In the genomic region with DNA sequence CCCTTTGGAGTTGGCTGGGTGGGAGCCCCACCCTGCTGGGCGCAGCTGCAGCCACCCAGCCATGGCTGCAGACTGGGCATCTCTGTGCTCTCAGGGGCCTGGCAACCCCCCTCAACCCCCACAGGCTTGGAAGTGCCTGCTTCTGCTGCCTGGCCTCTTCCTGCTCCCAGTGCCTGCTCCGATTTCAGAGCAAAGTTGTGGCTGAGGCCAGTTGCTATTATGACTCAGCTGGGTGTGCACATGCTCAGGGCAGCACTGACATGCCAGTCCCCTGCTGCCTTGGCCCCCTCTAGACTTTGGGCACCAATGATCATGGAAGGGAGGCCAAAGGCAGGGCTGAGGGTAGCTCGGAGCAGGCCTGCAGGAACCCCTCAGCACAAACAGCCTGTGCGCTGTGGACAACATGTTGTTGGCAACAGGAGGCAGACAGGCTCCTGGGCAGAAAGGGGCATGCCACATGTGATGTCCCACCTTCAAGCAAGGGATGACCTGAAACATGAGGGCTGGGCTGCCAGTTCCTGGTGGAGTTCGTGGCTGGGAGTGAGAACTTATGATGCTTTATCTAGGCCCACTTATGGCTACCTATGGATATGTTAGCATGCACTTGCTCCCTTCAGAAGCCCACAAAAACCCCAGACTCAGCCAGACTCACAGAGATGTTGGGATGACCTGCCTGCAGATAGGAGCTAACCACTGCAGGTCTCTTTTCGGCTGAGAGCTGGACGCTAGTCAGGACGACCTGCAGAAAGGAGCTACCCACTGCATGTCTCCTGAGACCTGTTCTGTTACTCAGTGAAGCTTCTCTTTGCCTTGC, we compare ENCODE assay signal across 25 cellular contexts.
DNase-seq lines count a peak whose midpoint lies in the region; ATAC-seq and TF ChIP-seq lines count a peak whose summit lies in the region.
"Had no signal": no experiment of that assay in that cellular context is flagged by ENCODE, and none has a peak within 500 bp of the region (broad histone marks: within the 10 kb centered on the region; RNA-seq: fewer than 3 reads in every experiment).

No MANE protein-coding gene starts in this region.

- no peak overlapping the region for H3K23ac ChIP-seq in IMR-90 (ENCODE audit: low read depth, low read length)

- TF ChIP-seq CTCF in IMR-90 (conservative IDR thresholded peaks at IDR 0.05; ENCODE audit: low read depth, low read length) = no peak
- TF ChIP-seq CTCF in brain microvascular endothelial cell (IDR thresholded peaks at IDR 0.05; ENCODE audit: low read depth, low read length, missing control alignments) = no peak
- TF ChIP-seq CTCF in type B pancreatic cell (conservative IDR thresholded peaks at IDR 0.05) = no peak

- no peak overlapping the region for H4K91ac ChIP-seq in IMR-90 (ENCODE audit: insufficient read depth, low read depth, low read length)

- no peak overlapping the region for H2BK120ac ChIP-seq in IMR-90 (ENCODE audit: low read depth, low read length)

- H3K9me3 ChIP-seq in IMR-90 (ENCODE audit: control insufficient read depth, insufficient read depth, low read length) = no peaks in the 10 kb centered on the region; the same call in 1 of the 2 replicates
- H3K9me3 ChIP-seq: sigmoid colon had no signal

- 60% methylated on average over 2 of the region's 8 CpGs; no CpG with 5 or more reads in 1 of the 2 experiments for WGBS in IMR-90 (ENCODE audit: extremely low coverage in 2 of 2, insufficient read length in 1 of 2), 2 experiments

- H3K36me3 ChIP-seq in IMR-90 (ENCODE audit: control insufficient read depth, insufficient read depth, low read length) (no peaks in the 10 kb centered on the region), brain microvascular endothelial cell (replicated peaks) (no peaks in the 10 kb centered on the region)
- H3K36me3 ChIP-seq: neural progenitor cell, sigmoid colon, WERI-Rb-1 had no signal

- H3K27ac ChIP-seq in IMR-90 (ENCODE audit: insufficient read depth, low read length) (no peak overlapping the region), brain microvascular endothelial cell (no peak overlapping the region)
- H3K27ac ChIP-seq: hepatocyte, neural progenitor cell, sigmoid colon, WERI-Rb-1 had no signal

- no peaks in the 10 kb centered on the region for H3K4me1 Mint-ChIP-seq in type B pancreatic cell (ENCODE audit: unreplicated experiment)
- H3K4me1 Mint-ChIP-seq: activated naive CD4-positive, alpha-beta T cell treated with anti-CD3 and anti-CD28 coated beads, Interleukin-2, amount 50 U/mL, for 24 hours; CD4-positive, CD25-positive, alpha-beta regulatory T cell; central memory CD8-positive, alpha-beta T cell had no signal

- H3K27ac Mint-ChIP-seq in type B pancreatic cell = no peak overlapping the region
- H3K27ac Mint-ChIP-seq: activated naive CD4-positive, alpha-beta T cell treated with anti-CD3 and anti-CD28 coated beads, Interleukin-2, amount 50 U/mL, for 24 hours; activated T-helper 1 cell treated with anti-CD3 and anti-CD28 coated beads, Interleukin-12 subunit alpha, Interleukin-12 subunit beta, Interleukin-2, Interleukin-4 antibody, amounts not matched to agents 30 ng/mL and 10 ng/mL and 1 ng/mL, durations not matched to agents 14 hours and 24 hours and 36 hours; CD4-positive, CD25-positive, alpha-beta regulatory T cell; neural progenitor cell; T-helper 2 cell treated with Interferon-gamma antibody and Interleukin-4, amounts not matched to agents 5 μg/mL and 100 μg/mL, for 36 hours had no signal

- H2BK5ac ChIP-seq in IMR-90 (ENCODE audit: low read depth, low read length, poor library complexity, severe bottlenecking) = no peak overlapping the region

- H3K9me1 ChIP-seq in IMR-90 (ENCODE audit: insufficient read depth, low read length) = no peaks in the 10 kb centered on the region

- H3K18ac ChIP-seq in IMR-90 (ENCODE audit: low read depth, low read length) = no peak overlapping the region

- H2AK9ac ChIP-seq in IMR-90 (replicated peaks; ENCODE audit: low read depth, low read length, poor library complexity) = no peak overlapping the region

- BruUV-seq in IMR-90 (replicated peaks; lab: Mats Ljungman, UMichigan) = no TSS peak

- H3K4me3 ChIP-seq in IMR-90 (ENCODE audit: insufficient read depth, low read depth, low read length) (no peak overlapping the region), brain microvascular endothelial cell (ENCODE audit: low read depth, low read length) (no peak overlapping the region)
- H3K4me3 ChIP-seq: hepatocyte, neural progenitor cell, sigmoid colon had no signal

- H3K9me3 Mint-ChIP-seq in type B pancreatic cell = peaks cover 7% of the 10 kb centered on the region
- H3K9me3 Mint-ChIP-seq: activated naive CD4-positive, alpha-beta T cell treated with anti-CD3 and anti-CD28 coated beads, Interleukin-2, amount 50 U/mL, for 24 hours; activated T-helper 1 cell treated with anti-CD3 and anti-CD28 coated beads, Interleukin-12 subunit alpha, Interleukin-12 subunit beta, Interleukin-2, Interleukin-4 antibody, amounts not matched to agents 30 ng/mL and 10 ng/mL and 1 ng/mL, durations not matched to agents 14 hours and 24 hours and 36 hours; central memory CD8-positive, alpha-beta T cell; neural progenitor cell; T-helper 2 cell treated with Interferon-gamma antibody and Interleukin-4, amounts not matched to agents 5 μg/mL and 100 μg/mL, for 36 hours had no signal

- no peak overlapping the region for H4K8ac ChIP-seq in IMR-90 (ENCODE audit: low read depth in 2 of 2, low read length in 2 of 2)

- no peak overlapping the region for H3K9ac ChIP-seq in IMR-90 (ENCODE audit: low read depth, low read length)
- H3K9ac ChIP-seq: neural progenitor cell had no signal

- H3K4me2 ChIP-seq in IMR-90 (ENCODE audit: low read depth, low read length) = no peak overlapping the region
- H3K4me2 ChIP-seq: hepatocyte, neural progenitor cell had no signal

- ATAC-seq in IMR-90 (ENCODE audit: low read depth) = peak; percentile 56; the same call in 1 of the 2 replicates
- ATAC-seq: left ventricle myocardium superior had no signal

- intact Hi-C loops in IMR-90 (cut with micrococcal nuclease) = no loop called here

- H3K79me1 ChIP-seq in IMR-90 (ENCODE audit: low read depth in 1 of 2, low read length in 2 of 2) = no peaks in the 10 kb centered on the region

- DNase-seq in IMR-90 (no peak), brain microvascular endothelial cell (peak; percentile 6), iris pigment epithelial cell (ENCODE audit: low read depth) (peak; percentile 49), type B pancreatic cell (ENCODE audit: extremely low spot score, unreplicated experiment) (peak; percentile 51), NCI-H1417 treated with DMSO at 0.1 percent for 48 hours (lab: John Stamatoyannopoulos, UW) (no peak), mesenteric fat pad (ENCODE audit: low spot score) (no peak)
- DNase-seq in stimulated activated CD4-positive, alpha-beta T cell treated with anti-CD3 and anti-CD28 coated beads, Interleukin-4, amount 100 ng/mL, for 4 hours = no peak
- DNase-seq: activated CD4-positive, alpha-beta T cell treated with anti-CD3 and anti-CD28 coated beads, Interleukin-2, amount 50 U/mL, for 1 hour; aorta; CD4-positive, CD25-positive, alpha-beta regulatory T cell; foreskin melanocyte; KG1; left ventricle myocardium superior; MV-4-11; NCI-H1694; sigmoid colon; stimulated activated CD8-positive, alpha-beta memory T cell treated with anti-CD3 and anti-CD28 coated beads, Interleukin-4, amount 100 ng/mL, for 48 hours; trophoblast cell; WERI-Rb-1 had no signal

- no peak overlapping the region for H2BK15ac ChIP-seq in IMR-90 (ENCODE audit: low read depth, low read length)

- H3K56ac ChIP-seq in IMR-90 (ENCODE audit: extremely low read depth, insufficient read depth, low read length) = no peak overlapping the region

- H4K20me1 ChIP-seq in IMR-90 (ENCODE audit: insufficient read depth, low read length) = no peaks in the 10 kb centered on the region

- dilution Hi-C loops in IMR-90 (cut with HindIII; ENCODE audit: low sequenced_read_pairs, unreplicated experiment) = no loop called here

- POLR2A ChIA-PET in IMR-90 (lab: Charles Lee; ENCODE audit: unreplicated experiment) = no interaction called here

- TF ChIP-seq RAD21 in IMR-90 (IDR thresholded peaks at IDR 0.05; ENCODE audit: low read length) = no peak

- H3K4me3 Mint-ChIP-seq in type B pancreatic cell = no peak overlapping the region
- H3K4me3 Mint-ChIP-seq: activated naive CD4-positive, alpha-beta T cell treated with anti-CD3 and anti-CD28 coated beads, Interleukin-2, amount 50 U/mL, for 24 hours; activated T-helper 1 cell treated with anti-CD3 and anti-CD28 coated beads, Interleukin-12 subunit alpha, Interleukin-12 subunit beta, Interleukin-2, Interleukin-4 antibody, amounts not matched to agents 30 ng/mL and 10 ng/mL and 1 ng/mL, durations not matched to agents 14 hours and 24 hours and 36 hours; CD4-positive, CD25-positive, alpha-beta regulatory T cell; central memory CD8-positive, alpha-beta T cell; neural progenitor cell; T-helper 2 cell treated with Interferon-gamma antibody and Interleukin-4, amounts not matched to agents 5 μg/mL and 100 μg/mL, for 36 hours had no signal

- H3K27me3 Mint-ChIP-seq in type B pancreatic cell = no peaks in the 10 kb centered on the region
- H3K27me3 Mint-ChIP-seq: activated naive CD4-positive, alpha-beta T cell treated with anti-CD3 and anti-CD28 coated beads, Interleukin-2, amount 50 U/mL, for 24 hours; CD4-positive, CD25-positive, alpha-beta regulatory T cell had no signal

- H4K5ac ChIP-seq in IMR-90 (ENCODE audit: low read depth, low read length) = no peak overlapping the region

- no peak overlapping the region for H3K4ac ChIP-seq in IMR-90 (ENCODE audit: low read depth, low read length)

- H3K36me3 Mint-ChIP-seq in type B pancreatic cell = no peaks in the 10 kb centered on the region
- H3K36me3 Mint-ChIP-seq: activated naive CD4-positive, alpha-beta T cell treated with anti-CD3 and anti-CD28 coated beads, Interleukin-2, amount 50 U/mL, for 24 hours; CD4-positive, CD25-positive, alpha-beta regulatory T cell; neural progenitor cell had no signal

- H3K27me3 ChIP-seq in IMR-90 (ENCODE audit: control insufficient read depth, insufficient read depth, low read length) (peaks cover 4% of the 10 kb centered on the region), brain microvascular endothelial cell (replicated peaks) (no peaks in the 10 kb centered on the region)
- H3K27me3 ChIP-seq: hepatocyte, neural progenitor cell, sigmoid colon had no signal

- no peak overlapping the region for H2AFZ ChIP-seq in IMR-90 (replicated peaks; ENCODE audit: low read length, poor library complexity)
- H2AFZ ChIP-seq: hepatocyte, neural progenitor cell had no signal

- CTCF ChIA-PET in IMR-90 (lab: Yijun Ruan, JAX) = no interaction called here

- in situ Hi-C loops in IMR-90 (cut with MboI; ENCODE audit: low sequenced_read_pairs) = no loop called here
- in situ Hi-C loops in brain microvascular endothelial cell (cut with HindIII; ENCODE audit: low pct_ligation_motif_present, low sequenced_read_pairs) = no loop called here

- no peak overlapping the region for H3K14ac ChIP-seq in IMR-90 (replicated peaks; ENCODE audit: low read depth, low read length)

- no peaks in the 10 kb centered on the region for H3K4me1 ChIP-seq in IMR-90 (ENCODE audit: control insufficient read depth, insufficient read depth, low read length)
- H3K4me1 ChIP-seq: neural progenitor cell had no signal

- no peak overlapping the region for H2BK20ac ChIP-seq in IMR-90 (ENCODE audit: low read depth, low read length)

- no peak for TF ChIP-seq POLR2A in IMR-90 (IDR thresholded peaks at IDR 0.05; ENCODE audit: low read depth, low read length)

- no peak overlapping the region for H2AK5ac ChIP-seq in IMR-90 (ENCODE audit: low read depth, low read length)

Comparison
In these comparisons a context has a peak if more than half of its experiments do, and no peak if none do; other contexts are left out.
1. DNase-seq: peak in brain microvascular endothelial cell (single experiment), iris pigment epithelial cell (single experiment) and type B pancreatic cell (single experiment); none in IMR-90 (single experiment), stimulated activated CD4-positive, alpha-beta T cell treated with anti-CD3 and anti-CD28 coated beads, Interleukin-4, amount 100 ng/mL, for 4 hours (0 of 2), NCI-H1417 treated with DMSO at 0.1 percent for 48 hours (single experiment) and mesenteric fat pad (single experiment).